ENCODE assay signal across 19 cellular contexts in genomic region chr1:8567146-8567545, GRCh38.
A peak's percentile ranks its signal among the peaks of the same experiment; 100 is the strongest.
DNase-seq lines count a peak whose midpoint lies in the region; ATAC-seq and TF ChIP-seq lines count a peak whose summit lies in the region.
"Had no signal": no experiment of that assay in that cellular context is flagged by ENCODE, and none has a peak within 500 bp of the region (broad histone marks: within the 10 kb centered on the region; RNA-seq: fewer than 3 reads in every experiment).

No MANE protein-coding gene starts in this region.

- H4K8ac ChIP-seq in mesenchymal stem cell (ENCODE audit: low read length): no peak overlapping the region

- H3K18ac ChIP-seq in mesenchymal stem cell (ENCODE audit: low read depth in 1 of 2, low read length in 2 of 2): no peak overlapping the region

- H2BK15ac ChIP-seq in mesenchymal stem cell (ENCODE audit: low read depth, poor library complexity, severe bottlenecking): no peak overlapping the region

- peaks cover 11% of the 10 kb centered on the region for H3K4me1 ChIP-seq in HEK293 (ENCODE audit: control insufficient read depth, insufficient read depth, low read length)
- peaks cover 32% of the 10 kb centered on the region for H3K4me1 ChIP-seq in adipocyte (ENCODE audit: control insufficient read depth, insufficient read depth, low read length)
- H3K4me1 ChIP-seq in mesenchymal stem cell (ENCODE audit: control insufficient read depth, insufficient read depth, low read depth, low read length): peaks cover 5% of the 10 kb centered on the region

- no peak overlapping the region for H3K4me2 ChIP-seq in mesenchymal stem cell (ENCODE audit: low read length, poor library complexity, severe bottlenecking)

- no peak for ATAC-seq in HG02798 (IDR thresholded peaks at IDR 0.05; ENCODE audit: poor library complexity, unreplicated experiment)
- ATAC-seq: activated naive CD4-positive, alpha-beta T cell treated with anti-CD3 and anti-CD28 coated beads, Interleukin-2, amount 50 U/mL, for 72 hours; left lung had no signal

- no peak overlapping the region for H3K4ac ChIP-seq in mesenchymal stem cell (ENCODE audit: low read depth in 1 of 2, low read length in 2 of 2)

- H2BK120ac ChIP-seq in mesenchymal stem cell (ENCODE audit: low read depth, low read length): no peak overlapping the region

- no peak overlapping the region for H3K9ac ChIP-seq in adipocyte (ENCODE audit: low read length)
- H3K9ac ChIP-seq in mesenchymal stem cell (ENCODE audit: low read length): no peak overlapping the region

- no peak overlapping the region for H3K14ac ChIP-seq in mesenchymal stem cell (ENCODE audit: low read length in 2 of 2)

- no peak overlapping the region for H2BK5ac ChIP-seq in mesenchymal stem cell (ENCODE audit: low read depth, low read length, poor library complexity, severe bottlenecking)

- peak overlapping the region; percentile 47 for H3K27ac ChIP-seq in AG04450 (ENCODE audit: low read depth, low read length)
- no peak overlapping the region for H3K27ac ChIP-seq in HEK293 (ENCODE audit: extremely low read depth, low read depth, low read length)
- no peak overlapping the region for H3K27ac ChIP-seq in mesenchymal stem cell (ENCODE audit: low read length, poor library complexity, severe bottlenecking)
- H3K27ac ChIP-seq in coronary artery: no peak overlapping the region
- H3K27ac ChIP-seq: left lung had no signal

- H3K36me3 ChIP-seq in HEK293 (ENCODE audit: control insufficient read depth in 2 of 2, insufficient read depth in 1 of 2, low read length in 2 of 2): no peaks in the 10 kb centered on the region
- H3K36me3 ChIP-seq in adipocyte (ENCODE audit: control insufficient read depth, insufficient read depth, low read length, severe bottlenecking): no peaks in the 10 kb centered on the region
- H3K36me3 ChIP-seq in mesenchymal stem cell (ENCODE audit: control insufficient read depth in 1 of 2, insufficient read depth in 2 of 2, low read depth in 1 of 2, low read length in 2 of 2): no peaks in the 10 kb centered on the region
- H3K36me3 ChIP-seq: left lung had no signal

- H3K27me3 ChIP-seq in AG04450 (ENCODE audit: control insufficient read depth, insufficient read depth, low read length): no peaks in the 10 kb centered on the region
- H3K27me3 ChIP-seq in adipocyte (replicated peaks; ENCODE audit: control insufficient read depth, insufficient read depth, low read length): no peaks in the 10 kb centered on the region
- H3K27me3 ChIP-seq in mesenchymal stem cell (ENCODE audit: control insufficient read depth in 1 of 2, insufficient read depth in 1 of 2, low read length in 2 of 2): no peaks in the 10 kb centered on the region
- H3K27me3 ChIP-seq: left lung had no signal

- CTCF ChIA-PET in AG04450 (lab: Charles Lee): interaction anchor here (1.0 to 1.7 kb wide), 2 partner anchors 15 to 282 kb away, joined by 3 read pairs; no protein-coding TSS in a partner anchor
- CTCF ChIA-PET in HEK293 (lab: Yijun Ruan, JAX): no interaction called here

- TF ChIP-seq CTCF in AG04450 (IDR thresholded peaks at IDR 0.05; ENCODE audit: low read depth, low read length): no peak
- no peak for TF ChIP-seq CTCF in HEK293 (tag by site-specific recombination; IDR thresholded peaks at IDR 0.05)
- no peak for TF ChIP-seq CTCF in coronary artery (IDR thresholded peaks at IDR 0.05)

- no peak overlapping the region for H3K23ac ChIP-seq in mesenchymal stem cell (ENCODE audit: low read length in 2 of 2)

- DNase-seq in AG04450 (ENCODE audit: low read depth, low spot score) (peak; percentile 45), adipocyte (ENCODE audit: low read depth) (peak; percentile 20), mesenchymal stem cell (peak; percentile 86), HT-29 (ENCODE audit: low spot score) (no peak), coronary artery (ENCODE audit: low spot score) (no peak), NCI-H1417 (lab: John Stamatoyannopoulos, UW) (no peak)
- DNase-seq: activated CD4-positive, alpha-beta memory T cell treated with anti-CD3 and anti-CD28 coated beads, Interleukin-2, amount 10 ng/mL, durations not matched to agents 7 days and 5 days; activated T-cell treated with anti-CD3 and anti-CD28 coated beads, Interleukin-2, amount 50 U/mL, for 1 hour; CD8-positive, alpha-beta memory T cell; Kasumi-1; left lung; NCI-H1092 treated with DMSO at 0.1 percent for 48 hours; NCI-H2107; NCI-H526 treated with DMSO at 0.1 percent for 48 hours; nucleus accumbens; retina had no signal

- no peak overlapping the region for H2AFZ ChIP-seq in mesenchymal stem cell (ENCODE audit: low read depth, low read length)

- WGBS in mesenchymal stem cell: no CpG with 5 or more reads among the region's 1 CpG

- H3K9me3 ChIP-seq in AG04450 (ENCODE audit: control insufficient read depth, insufficient read depth, low read length): no peaks in the 10 kb centered on the region
- H3K9me3 ChIP-seq in HEK293 (ENCODE audit: control insufficient read depth, insufficient read depth, low read depth, low read length): no peaks in the 10 kb centered on the region
- no peaks in the 10 kb centered on the region for H3K9me3 ChIP-seq in adipocyte (ENCODE audit: control insufficient read depth, low read length)
- no peaks in the 10 kb centered on the region for H3K9me3 ChIP-seq in mesenchymal stem cell (ENCODE audit: control insufficient read depth, low read length)
- H3K9me3 ChIP-seq: left lung had no signal

- H3K79me1 ChIP-seq in mesenchymal stem cell (replicated peaks; ENCODE audit: low read length, poor library complexity, severe bottlenecking): peaks cover 20% of the 10 kb centered on the region

- H2AK5ac ChIP-seq in mesenchymal stem cell (ENCODE audit: low read length, severe bottlenecking): no peak overlapping the region

- peak overlapping the region in 1 of 2 experiments; percentile 54 for H2BK12ac ChIP-seq in mesenchymal stem cell (ENCODE audit: low read length in 2 of 2)

- POLR2A ChIA-PET in AG04450 (lab: Yijun Ruan, JAX): interaction anchor here (0.7 kb wide), 1 partner anchor 251 kb away, joined by 3 read pairs; the partner anchor contains the start of gene RERE
- POLR2A ChIA-PET in HEK293 (lab: Yijun Ruan, JAX): no interaction called here

- no peak overlapping the region for H4K91ac ChIP-seq in mesenchymal stem cell (ENCODE audit: low read length)

- H3K4me3 ChIP-seq in AG04450 (ENCODE audit: low read depth, low read length) (no peak overlapping the region), HEK293 (ENCODE audit: low read depth, low read length) (no peak overlapping the region), adipocyte (ENCODE audit: low read length) (no peak overlapping the region), mesenchymal stem cell (ENCODE audit: insufficient read depth in 1 of 2, low read depth in 1 of 2, low read length in 2 of 2) (no peak overlapping the region), coronary artery (no peak overlapping the region)
- H3K4me3 ChIP-seq: left lung had no signal

TF ChIP-seq in HEK293, 187 proteins besides CTCF, POLR2A, EP300 and RAD21:
- TF ChIP-seq ZNF510 (tag by site-specific recombination; IDR thresholded peaks at IDR 0.05; ENCODE audit: insufficient replicate concordance) (no peak), ZNF549 (tag by site-specific recombination; IDR thresholded peaks at IDR 0.05) (no peak), ZNF768 (tag by site-specific recombination; IDR thresholded peaks at IDR 0.05) (no peak), ZNF660 (tag by site-specific recombination; IDR thresholded peaks at IDR 0.05) (peak; percentile 94), BCL11B (tag by site-specific recombination; IDR thresholded peaks at IDR 0.05; ENCODE audit: low read depth) (no peak)
TF ChIP-seq in HEK293: peak in this region for 1.

Comparison
In these comparisons a context has a peak if more than half of its experiments do, and no peak if none do; other contexts are left out.
1. DNase-seq: peak in AG04450 (single experiment), adipocyte (single experiment) and mesenchymal stem cell (single experiment); none in HT-29 (single experiment), coronary artery (single experiment) and NCI-H1417 (0 of 3).